17 cellular contexts compared by ENCODE assay signal in the genomic region with DNA sequence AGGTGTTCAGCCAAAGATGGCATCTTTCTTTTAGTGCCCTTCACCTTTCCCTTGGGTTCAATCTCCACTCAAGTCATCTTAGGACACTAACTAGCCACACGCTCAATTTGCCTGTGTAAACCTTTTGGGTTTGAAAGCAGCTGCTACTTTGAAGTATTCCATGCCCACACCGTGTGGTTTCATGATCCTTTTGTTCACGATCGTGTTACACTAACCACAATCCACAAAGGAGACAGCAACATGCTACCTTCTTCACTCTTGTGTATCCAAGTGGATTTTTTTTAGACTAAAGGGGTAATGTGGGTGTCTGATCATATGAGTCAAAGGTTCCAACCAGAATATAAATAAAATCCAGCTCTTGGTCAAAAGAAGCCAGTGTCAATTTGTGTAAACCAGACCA.
DNase-seq lines count a peak whose midpoint lies in the region; ATAC-seq and TF ChIP-seq lines count a peak whose summit lies in the region.
"Had no signal": no experiment of that assay in that cellular context is flagged by ENCODE, and none has a peak within 500 bp of the region (broad histone marks: within the 10 kb centered on the region; RNA-seq: fewer than 3 reads in every experiment).

No MANE protein-coding gene starts in this region.

- H3K79me2 ChIP-seq in hepatocyte, result no peaks in the 10 kb centered on the region

- no peaks in the 10 kb centered on the region for H3K9me2 ChIP-seq in hepatocyte (replicated peaks; ENCODE audit: insufficient read depth)

- DNase-seq in NCI-H526 treated with DMSO at 0.1 percent for 48 hours (lab: John Stamatoyannopoulos, UW) (peak; percentile 65), fibroblast of peridontal ligament (ENCODE audit: extremely low read depth) (peak; percentile 72), hepatocyte (ENCODE audit: low spot score) (no peak)
- DNase-seq in activated T-cell treated with anti-CD3 and anti-CD28 coated beads, Interleukin-2, amount 50 U/mL, for 4 hours, result no peak
- DNase-seq in activated CD4-positive, CD25-positive, alpha-beta regulatory T cell (lab: John Stamatoyannopoulos, UW), result no peak
- DNase-seq: activated CD4-positive, alpha-beta T cell treated with anti-CD3 and anti-CD28 coated beads, Interleukin-2, amount 50 U/mL, for 1 hour; activated T-cell treated with anti-CD3 and anti-CD28 coated beads, Interleukin-2, amount 50 U/mL, for 24 hours; central memory CD4-positive, alpha-beta T cell; esophagus squamous epithelium; heart left ventricle; islet precursor cell; right cardiac atrium had no signal

- no peaks in the 10 kb centered on the region for H3K9me3 ChIP-seq in BLaER1 treated with 17β-estradiol and CSF1 and Interleukin-3, amounts not matched to agents 10 nM and 100 nM (replicated peaks in 1 of 11)
- H3K9me3 ChIP-seq in KOPT-K1 (ENCODE audit: insufficient read depth, low read length, poor library complexity, severe bottlenecking), result no peaks in the 10 kb centered on the region
- H3K9me3 ChIP-seq in hepatocyte (ENCODE audit: low read depth), result no peaks in the 10 kb centered on the region
- H3K9me3 ChIP-seq: esophagus squamous epithelium, HAP-1, heart left ventricle had no signal

- no peaks in the 10 kb centered on the region for H3K9me3 Mint-ChIP-seq in activated T-cell treated with anti-CD3 and anti-CD28 coated beads, Interleukin-2, amount 50 U/mL, for 4 hours
- H3K9me3 Mint-ChIP-seq: activated T-cell treated with anti-CD3 and anti-CD28 coated beads, Interleukin-2, amount 50 U/mL, for 24 hours; mesothelial cell of epicardium had no signal

- H3K4me1 Mint-ChIP-seq in activated T-cell treated with anti-CD3 and anti-CD28 coated beads, Interleukin-2, amount 50 U/mL, for 4 hours (ENCODE audit: low read depth), result peaks cover 9% of the 10 kb centered on the region

- peak overlapping the region in 8 of 11 experiments; percentile 16 to 61 (median 47); a peak in 15 of 22 replicates for H3K4me2 ChIP-seq in BLaER1 treated with 17β-estradiol and CSF1 and Interleukin-3, amounts not matched to agents 10 nM and 100 nM
- H3K4me2 ChIP-seq in hepatocyte, result no peak overlapping the region

- ATAC-seq in activated T-cell treated with anti-CD3 and anti-CD28 coated beads, Interleukin-2, amount 50 U/mL, for 4 hours, result no peak
- ATAC-seq in GM21529 (IDR thresholded peaks at IDR 0.05; ENCODE audit: unreplicated experiment), result no peak
- ATAC-seq: heart left ventricle, right cardiac atrium had no signal

- H3K27me3 Mint-ChIP-seq in activated T-cell treated with anti-CD3 and anti-CD28 coated beads, Interleukin-2, amount 50 U/mL, for 4 hours (ENCODE audit: low read depth), result peaks cover 7% of the 10 kb centered on the region
- H3K27me3 Mint-ChIP-seq: activated T-cell treated with anti-CD3 and anti-CD28 coated beads, Interleukin-2, amount 50 U/mL, for 24 hours had no signal

- TF ChIP-seq CTCF in hepatocyte (IDR thresholded peaks at IDR 0.05; ENCODE audit: poor library complexity), result no peak

- H3K4me1 ChIP-seq in BLaER1 treated with 17β-estradiol and CSF1 and Interleukin-3, amounts not matched to agents 10 nM and 100 nM, result peaks cover 0 to 12% (median 6%) of the 10 kb centered on the region in 10 experiments; a peak in 9 of 20 replicates
- H3K4me1 ChIP-seq in hepatocyte (ENCODE audit: insufficient read depth), result no peaks in the 10 kb centered on the region
- H3K4me1 ChIP-seq: esophagus squamous epithelium, heart left ventricle had no signal

- no peak overlapping the region for H3K27ac ChIP-seq in BLaER1 treated with 17β-estradiol and CSF1 and Interleukin-3, amounts not matched to agents 10 nM and 100 nM
- H3K27ac ChIP-seq in KOPT-K1 (ENCODE audit: low read depth, low read length, poor library complexity, severe bottlenecking) (peak overlapping the region; percentile 4), hepatocyte (no peak overlapping the region)
- H3K27ac ChIP-seq: esophagus squamous epithelium, heart left ventricle had no signal

- H3K27me3 ChIP-seq in BLaER1 treated with 17β-estradiol and CSF1 and Interleukin-3, amounts not matched to agents 10 nM and 100 nM, result no peaks in the 10 kb centered on the region
- no peaks in the 10 kb centered on the region for H3K27me3 ChIP-seq in hepatocyte
- H3K27me3 ChIP-seq: esophagus squamous epithelium, heart left ventricle had no signal

- H3K9ac ChIP-seq in BLaER1 treated with 17β-estradiol and CSF1 and Interleukin-3, amounts not matched to agents 10 nM and 100 nM, result no peak overlapping the region

- H3K36me3 Mint-ChIP-seq in activated T-cell treated with anti-CD3 and anti-CD28 coated beads, Interleukin-2, amount 50 U/mL, for 4 hours (ENCODE audit: insufficient read depth), result no peaks in the 10 kb centered on the region
- H3K36me3 Mint-ChIP-seq: mesothelial cell of epicardium had no signal

- no peak overlapping the region for H3K4me3 ChIP-seq in BLaER1 treated with 17β-estradiol and CSF1 and Interleukin-3, amounts not matched to agents 10 nM and 100 nM
- no peak overlapping the region for H3K4me3 ChIP-seq in hepatocyte
- H3K4me3 ChIP-seq: esophagus squamous epithelium, HAP-1, heart left ventricle had no signal

- H2AFZ ChIP-seq in hepatocyte, result no peak overlapping the region

- no peak overlapping the region for H3K4me3 Mint-ChIP-seq in activated T-cell treated with anti-CD3 and anti-CD28 coated beads, Interleukin-2, amount 50 U/mL, for 4 hours
- H3K4me3 Mint-ChIP-seq: activated T-cell treated with anti-CD3 and anti-CD28 coated beads, Interleukin-2, amount 50 U/mL, for 24 hours; mesothelial cell of epicardium had no signal

- no peaks in the 10 kb centered on the region for H3K36me3 ChIP-seq in BLaER1 treated with 17β-estradiol and CSF1 and Interleukin-3, amounts not matched to agents 10 nM and 100 nM
- H3K36me3 ChIP-seq in KOPT-K1 (ENCODE audit: insufficient read depth, low read length), result no peaks in the 10 kb centered on the region
- H3K36me3 ChIP-seq in hepatocyte (replicated peaks; ENCODE audit: insufficient read depth, low read depth), result no peaks in the 10 kb centered on the region
- H3K36me3 ChIP-seq: esophagus squamous epithelium, HAP-1, heart left ventricle had no signal

- no peaks in the 10 kb centered on the region for H4K20me1 ChIP-seq in BLaER1 treated with 17β-estradiol and CSF1 and Interleukin-3, amounts not matched to agents 10 nM and 100 nM
- H4K20me1 ChIP-seq in hepatocyte (ENCODE audit: insufficient read depth, poor library complexity, severe bottlenecking), result no peaks in the 10 kb centered on the region

- whole genome bisulfite sequencing in hepatocyte (ENCODE audit: low lambda C conversion rate, missing lambda C conversion rate), result 59% methylated on average over 4 of the region's 4 CpGs

Comparison
In these comparisons a context has a peak if more than half of its experiments do, and no peak if none do; other contexts are left out.
1. DNase-seq: peak in NCI-H526 treated with DMSO at 0.1 percent for 48 hours (single experiment) and fibroblast of peridontal ligament (single experiment); none in activated T-cell treated with anti-CD3 and anti-CD28 coated beads, Interleukin-2, amount 50 U/mL, for 4 hours (single experiment), activated CD4-positive, CD25-positive, alpha-beta regulatory T cell (0 of 4) and hepatocyte (single experiment).